ENCODE assay signal across 7 cellular contexts in the genomic region with DNA sequence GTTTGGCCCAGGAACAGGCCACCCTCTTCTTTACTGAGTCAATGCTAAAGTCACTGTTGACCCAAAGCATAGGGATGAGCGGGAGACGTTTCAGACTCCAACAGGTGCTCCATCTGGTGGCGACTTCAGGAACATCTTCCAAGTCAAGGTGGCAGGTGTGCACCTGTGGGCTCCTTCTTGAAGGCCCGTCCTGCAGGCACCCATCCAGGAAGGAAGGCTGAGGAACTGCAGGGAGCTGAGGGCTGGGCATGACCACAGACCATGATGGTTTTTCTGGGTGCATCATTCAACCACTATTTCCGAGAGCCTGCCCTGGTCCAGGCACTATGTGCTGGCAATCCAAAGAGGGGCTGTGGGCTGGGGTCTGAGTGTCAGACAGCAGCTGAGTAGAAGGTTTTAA.
DNase-seq lines count a peak whose midpoint lies in the region; ATAC-seq and TF ChIP-seq lines count a peak whose summit lies in the region.

No MANE protein-coding gene starts in this region.

- H3K9me3 Mint-ChIP-seq in activated T-cell treated with anti-CD3 and anti-CD28 coated beads, Interleukin-2, amount 50 U/mL, for 24 hours: peaks cover 17% of the 10 kb centered on the region

- TF ChIP-seq CTCF in GM12875 (IDR thresholded peaks at IDR 0.05; ENCODE audit: borderline replicate concordance, insufficient read depth, low read depth, low read length) (peak; percentile 68), fibroblast of the aortic adventitia (IDR thresholded peaks at IDR 0.05; ENCODE audit: insufficient read depth, low read length) (peak; percentile 45), parathyroid adenoma (IDR thresholded peaks at IDR 0.05) (peak; percentile 80)

- no peak overlapping the region for H3K4me3 ChIP-seq in GM12875 (ENCODE audit: low read depth, low read length)
- H3K4me3 ChIP-seq in fibroblast of the aortic adventitia (ENCODE audit: low read depth, low read length): no peak overlapping the region
- no peak overlapping the region for H3K4me3 ChIP-seq in parathyroid adenoma (ENCODE audit: low read depth, low read length)

- H3K36me3 Mint-ChIP-seq in activated T-cell treated with anti-CD3 and anti-CD28 coated beads, Interleukin-2, amount 50 U/mL, for 24 hours (ENCODE audit: low read depth): no peaks in the 10 kb centered on the region

- H3K9me3 ChIP-seq in parathyroid adenoma (ENCODE audit: control insufficient read depth, low read length): peaks cover 4% of the 10 kb centered on the region

- DNase-seq in NCI-H460 (ENCODE audit: extremely low read depth, low read depth) (peak; percentile 21), fibroblast of the aortic adventitia (ENCODE audit: low read depth) (peak; percentile 21), NOMO-1 (lab: John Stamatoyannopoulos, UW; ENCODE audit: unreplicated experiment in 2 of 2) (no peak)
- peak; percentile 70 for DNase-seq in activated T-cell treated with anti-CD3 and anti-CD28 coated beads, Interleukin-2, amount 50 U/mL, for 24 hours

- no peak overlapping the region for H3K27ac Mint-ChIP-seq in activated T-cell treated with anti-CD3 and anti-CD28 coated beads, Interleukin-2, amount 50 U/mL, for 24 hours

- H3K4me3 Mint-ChIP-seq in activated T-cell treated with anti-CD3 and anti-CD28 coated beads, Interleukin-2, amount 50 U/mL, for 24 hours: no peak overlapping the region

- H3K4me1 ChIP-seq in parathyroid adenoma: peaks cover 19% of the 10 kb centered on the region

- peaks cover 13% of the 10 kb centered on the region for H3K27me3 Mint-ChIP-seq in activated T-cell treated with anti-CD3 and anti-CD28 coated beads, Interleukin-2, amount 50 U/mL, for 24 hours

- H3K27ac ChIP-seq in parathyroid adenoma: peak overlapping the region; percentile 88

- H3K9ac ChIP-seq in parathyroid adenoma: no peak overlapping the region

- peak overlapping the region; percentile 67 for H2AFZ ChIP-seq in parathyroid adenoma

- ATAC-seq in HG03520 (IDR thresholded peaks at IDR 0.05; ENCODE audit: unreplicated experiment): no peak

- peaks cover 3% of the 10 kb centered on the region for H3K4me1 Mint-ChIP-seq in activated T-cell treated with anti-CD3 and anti-CD28 coated beads, Interleukin-2, amount 50 U/mL, for 24 hours (ENCODE audit: low read depth)

- peak overlapping the region; percentile 56 for H3K4me2 ChIP-seq in parathyroid adenoma (ENCODE audit: low read length)

- no peaks in the 10 kb centered on the region for H3K27me3 ChIP-seq in parathyroid adenoma (ENCODE audit: control insufficient read depth, insufficient read depth, low read length)

- H3K36me3 ChIP-seq in parathyroid adenoma (ENCODE audit: control insufficient read depth, insufficient read depth, low read length): no peaks in the 10 kb centered on the region

- H3K79me2 ChIP-seq in parathyroid adenoma: no peaks in the 10 kb centered on the region

Comparison
In these comparisons a context has a peak if more than half of its experiments do, and no peak if none do; other contexts are left out.
1. DNase-seq: peak in NCI-H460 (single experiment), activated T-cell treated with anti-CD3 and anti-CD28 coated beads, Interleukin-2, amount 50 U/mL, for 24 hours (single experiment) and fibroblast of the aortic adventitia (single experiment); none in NOMO-1 (0 of 2).
2. Peak in every context shown above with its lines, with median percentiles within 50 percentile points of each other: CTCF ChIP-seq.